Comparison of ENCODE assay signal across 8 cellular contexts in genomic region chr19:32041681-32042292, GRCh38.
A peak's percentile ranks its signal among the peaks of the same experiment; 100 is the strongest.
DNase-seq lines count a peak whose midpoint lies in the region; ATAC-seq and TF ChIP-seq lines count a peak whose summit lies in the region.

No MANE protein-coding gene starts in this region.

- DNase-seq in Caco-2 = peak in 1 of 2 experiments; percentile 46
- DNase-seq in mammary epithelial cell = peak; percentile 29
- peak; percentile 28 to 50 for DNase-seq in left colon
- no peak for DNase-seq in NCI-H146 (lab: John Stamatoyannopoulos, UW)
- no peak for DNase-seq in HPDE6-E6E7 (ENCODE audit: extremely low spot score)

- dilution Hi-C loops in mammary epithelial cell (cut with HindIII; ENCODE audit: low sequenced_read_pairs) = loop anchor here (5.0 kb wide), 1 partner anchor 59 kb away; no protein-coding TSS in a partner anchor

- in situ Hi-C loops in mammary epithelial cell (cut with MboI; ENCODE audit: low sequenced_read_pairs in 2 of 2) = loop anchor here in 1 of 2 donors (25.0 kb wide), 1 partner anchor 454 kb away; no protein-coding TSS in a partner anchor

- TF ChIP-seq CTCF in Caco-2 (IDR thresholded peaks at IDR 0.05; ENCODE audit: insufficient read depth in 1 of 2, low read depth in 1 of 2, low read length in 1 of 2, severe bottlenecking in 1 of 2, unreplicated experiment in 1 of 2) (peak; percentile 52 to 67), Loucy (conservative IDR thresholded peaks at IDR 0.05; ENCODE audit: low read length) (peak; percentile 32; the same call in 1 of the 2 replicates), mammary epithelial cell (conservative IDR thresholded peaks at IDR 0.05 in 1 of 2, IDR thresholded peaks at IDR 0.05 in 1 of 2; ENCODE audit: extremely low read depth in 1 of 2, insufficient read depth in 1 of 2, low read depth in 1 of 2, low read length in 2 of 2) (peak; percentile 26 to 49)

- no peaks in the 10 kb centered on the region for H3K4me1 Mint-ChIP-seq in Caco-2 (ENCODE audit: low read depth, unreplicated experiment)

- POLR2A ChIA-PET in Caco-2 (lab: Charles Lee) = no interaction called here

- H3K27me3 ChIP-seq in Caco-2 (replicated peaks; ENCODE audit: control insufficient read depth, insufficient read depth, low read length) (no peaks in the 10 kb centered on the region), Loucy (ENCODE audit: insufficient read depth, low read length, poor library complexity, severe bottlenecking) (no peaks in the 10 kb centered on the region), mammary epithelial cell (ENCODE audit: insufficient read depth, low read length) (no peaks in the 10 kb centered on the region), stomach smooth muscle (ENCODE audit: control insufficient read depth in 1 of 2, insufficient read depth in 2 of 2, low read length in 2 of 2) (peaks cover 10 to 12% of the 10 kb centered on the region in 2 donors)

- H3K36me3 ChIP-seq in Caco-2 (ENCODE audit: control insufficient read depth, insufficient read depth, low read length) (no peaks in the 10 kb centered on the region), Loucy (ENCODE audit: insufficient read depth, low read length) (no peaks in the 10 kb centered on the region), mammary epithelial cell (ENCODE audit: insufficient read depth, low read length) (no peaks in the 10 kb centered on the region), stomach smooth muscle (ENCODE audit: control insufficient read depth in 2 of 2, insufficient read depth in 2 of 2, low read length in 2 of 2) (no peaks in the 10 kb centered on the region)

- no peak overlapping the region for H3K9ac ChIP-seq in Loucy (ENCODE audit: low read depth, low read length, poor library complexity, severe bottlenecking)
- H3K9ac ChIP-seq in mammary epithelial cell (ENCODE audit: insufficient read depth, low read length) = no peak overlapping the region
- H3K9ac ChIP-seq in stomach smooth muscle (ENCODE audit: low read length in 2 of 2) = no peak overlapping the region

- WGBS in mammary epithelial cell (ENCODE audit: low coverage, missing lambda C conversion rate) = 17% methylated on average over 21 of the region's 23 CpGs

- peak; percentile 52 for ATAC-seq in left colon
- no peak for ATAC-seq in HG03565 (IDR thresholded peaks at IDR 0.05; ENCODE audit: unreplicated experiment)

- no peaks in the 10 kb centered on the region for H3F3A ChIP-seq in Loucy (ENCODE audit: low read depth)

- no peaks in the 10 kb centered on the region for H3K9me3 Mint-ChIP-seq in Caco-2 (ENCODE audit: unreplicated experiment)

- intact Hi-C loops in Caco-2 (cut with micrococcal nuclease; ENCODE audit: unreplicated experiment) (loop anchor here (10.0 kb wide), 2 partner anchors 183 to 357 kb away; no protein-coding TSS in a partner anchor), mammary epithelial cell (cut with micrococcal nuclease) (loop anchor here (1.0 to 5.0 kb wide), 3 partner anchors 364 to 1359 kb away; no protein-coding TSS in a partner anchor), left colon (cut with DNase I, micrococcal nuclease) (no loop called here)

- H3K9me2 ChIP-seq in Loucy (replicated peaks; ENCODE audit: low read depth, low read length) = no peaks in the 10 kb centered on the region

- H3K79me2 ChIP-seq in Loucy (ENCODE audit: insufficient read depth, low read length) = no peaks in the 10 kb centered on the region
- no peaks in the 10 kb centered on the region for H3K79me2 ChIP-seq in mammary epithelial cell (ENCODE audit: insufficient read depth, low read length)

- no peaks in the 10 kb centered on the region for H3K36me3 Mint-ChIP-seq in Caco-2 (ENCODE audit: insufficient read depth, unreplicated experiment)

- H3K4me3 ChIP-seq in Caco-2 (ENCODE audit: low read depth, low read length) (no peak overlapping the region), Loucy (ENCODE audit: low read length, poor library complexity, severe bottlenecking) (no peak overlapping the region), mammary epithelial cell (replicated peaks in 1 of 3; ENCODE audit: insufficient read depth in 1 of 3, low read depth in 2 of 3, low read length in 3 of 3) (no peak overlapping the region), stomach smooth muscle (ENCODE audit: low read length in 2 of 2) (peak overlapping the region; percentile 41 to 66)

- H3K4me1 ChIP-seq in Caco-2 = no peaks in the 10 kb centered on the region
- no peaks in the 10 kb centered on the region for H3K4me1 ChIP-seq in Loucy (ENCODE audit: insufficient read depth, low read length, poor library complexity, severe bottlenecking)
- no peaks in the 10 kb centered on the region for H3K4me1 ChIP-seq in mammary epithelial cell (ENCODE audit: insufficient read depth, low read length)
- H3K4me1 ChIP-seq in stomach smooth muscle (ENCODE audit: control insufficient read depth, insufficient read depth, low read length) = peaks cover 3% of the 10 kb centered on the region

- H3K4me2 ChIP-seq in Loucy (ENCODE audit: low read depth, low read length, poor library complexity, severe bottlenecking) = no peak overlapping the region
- no peak overlapping the region for H3K4me2 ChIP-seq in mammary epithelial cell (ENCODE audit: insufficient read depth, low read depth, low read length)

- H3K27ac Mint-ChIP-seq in Caco-2 (ENCODE audit: unreplicated experiment) = no peak overlapping the region

- H3K9me3 ChIP-seq in Caco-2 (no peaks in the 10 kb centered on the region), Loucy (ENCODE audit: insufficient read depth, low read depth, low read length) (0 out of 2 replicates have a peak, but pooled peaks cover 6% of the 10 kb centered on the region), mammary epithelial cell (replicated peaks; ENCODE audit: insufficient read depth, low read length) (peaks cover 11% of the 10 kb centered on the region), stomach smooth muscle (ENCODE audit: control insufficient read depth in 2 of 2, low read length in 2 of 2) (no peaks in the 10 kb centered on the region)

- H3K27ac ChIP-seq in mammary epithelial cell (ENCODE audit: insufficient read depth, low read depth, low read length) (no peak overlapping the region), stomach smooth muscle (ENCODE audit: low read length) (no peak overlapping the region)

- H3K4me3 Mint-ChIP-seq in Caco-2 (ENCODE audit: unreplicated experiment) = no peak overlapping the region

- no TSS peak for BruUV-seq in Caco-2 (replicated peaks; lab: Mats Ljungman, UMichigan)
- no TSS peak for BruUV-seq in mammary epithelial cell (replicated peaks; lab: Mats Ljungman, UMichigan)

- CTCF ChIA-PET in Caco-2 (lab: Charles Lee) (no interaction called here), mammary epithelial cell (lab: Charles Lee; ENCODE audit: low non-redundant PET) (no interaction called here)

- no peaks in the 10 kb centered on the region for H4K20me1 ChIP-seq in Loucy (ENCODE audit: insufficient read depth, low read length, poor library complexity, severe bottlenecking)
- H4K20me1 ChIP-seq in mammary epithelial cell (ENCODE audit: insufficient read depth, low read length) = no peaks in the 10 kb centered on the region

- H2AFZ ChIP-seq in Loucy (ENCODE audit: low read length) (no peak overlapping the region), mammary epithelial cell (ENCODE audit: low read depth, low read length) (no peak overlapping the region)

- peaks cover 24% of the 10 kb centered on the region for H3K27me3 Mint-ChIP-seq in Caco-2 (ENCODE audit: insufficient read depth, unreplicated experiment)

Comparison
In these comparisons a context has a peak if more than half of its experiments do, and no peak if none do; other contexts are left out.
1. DNase-seq: peak in mammary epithelial cell (single experiment) and left colon (2 of 2); none in NCI-H146 (single experiment) and HPDE6-E6E7 (single experiment).
2. H3K4me3 ChIP-seq: peak in stomach smooth muscle (2 of 2); none in Caco-2 (single experiment), Loucy (single experiment) and mammary epithelial cell (0 of 3).
3. intact Hi-C loops: an anchor here in Caco-2 (10.0 kb wide) and mammary epithelial cell (1.0 to 5.0 kb wide); none called in left colon.
4. Peak in every context shown above with its lines, with median percentiles within 50 percentile points of each other: CTCF ChIP-seq.